21 cellular contexts compared by ENCODE assay signal in the genomic region with DNA sequence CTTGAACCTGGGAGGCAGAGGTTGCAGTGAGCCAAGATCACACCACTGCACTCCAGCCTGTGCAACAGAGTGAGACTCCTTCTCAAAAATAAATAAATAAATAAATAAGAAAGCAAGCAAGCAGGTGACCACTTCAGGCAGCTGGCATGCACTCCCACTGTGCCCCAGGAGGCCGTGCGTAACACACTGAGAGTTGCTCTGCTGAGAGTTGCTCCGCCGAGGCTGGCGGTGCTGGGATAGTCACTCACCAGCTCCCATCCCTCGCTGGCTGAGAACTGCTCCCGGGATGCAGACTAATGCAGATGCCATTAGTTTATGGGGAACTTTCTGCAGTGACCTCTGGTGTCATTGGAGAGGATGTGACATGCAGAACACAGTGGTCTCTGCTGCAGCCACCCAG.
"Had no signal": no experiment of that assay in that cellular context is flagged by ENCODE, and none has a peak within 500 bp of the region (broad histone marks: within the 10 kb centered on the region; RNA-seq: fewer than 3 reads in every experiment).

No MANE protein-coding gene starts in this region.

- H3K4me1 ChIP-seq: prostate gland had no signal

- H3K36me3 ChIP-seq: ovary, prostate gland had no signal

- H3K27ac Mint-ChIP-seq: mesothelial cell of epicardium, T-helper 17 cell had no signal

- H3K9me3 ChIP-seq: ovary, prostate gland, spleen, tibial nerve had no signal

- DNase-seq: activated CD4-positive, alpha-beta T cell treated with anti-CD3 and anti-CD28 coated beads for 4 hours; activated CD4-positive, alpha-beta T cell treated with anti-CD3 and anti-CD28 coated beads, Interleukin-2, amount 50 U/mL, for 48 hours; activated CD4-positive, CD25-positive, alpha-beta regulatory T cell; activated naive CD4-positive, alpha-beta T cell treated with Interleukin-2 at 50 U/mL for 16 hours; activated T-cell treated with anti-CD3 and anti-CD28 coated beads, Interleukin-2, amount 50 U/mL, for 48 hours; amygdala; erythroblast; foreskin fibroblast; natural killer cell; ovary; spleen; stimulated activated CD4-positive, alpha-beta T cell treated with anti-CD3 and anti-CD28 coated beads, Interleukin-4, amount 100 ng/mL, for 1 hour; stimulated activated naive CD4-positive, alpha-beta T cell treated with Interleukin-2 at 50 U/mL for 16 hours; T-helper 17 cell had no signal

- H3K4me3 ChIP-seq: lung, ovary, prostate gland, spleen, tibial nerve had no signal

- H3K27me3 ChIP-seq: ovary, spleen, tibial nerve had no signal

- H3K4me3 Mint-ChIP-seq: mesothelial cell of epicardium, natural killer cell, T-helper 17 cell had no signal

- H3K9me3 Mint-ChIP-seq: mesothelial cell of epicardium had no signal

- ATAC-seq: left lobe of liver, natural killer cell, T-helper 17 cell had no signal

- H3K27ac ChIP-seq: ovary, prostate gland, spleen, tibial nerve had no signal

- H3K36me3 Mint-ChIP-seq: natural killer cell had no signal

- FAIRE-seq: keratinocyte, urothelium cell line had no signal
